In the genomic region with DNA sequence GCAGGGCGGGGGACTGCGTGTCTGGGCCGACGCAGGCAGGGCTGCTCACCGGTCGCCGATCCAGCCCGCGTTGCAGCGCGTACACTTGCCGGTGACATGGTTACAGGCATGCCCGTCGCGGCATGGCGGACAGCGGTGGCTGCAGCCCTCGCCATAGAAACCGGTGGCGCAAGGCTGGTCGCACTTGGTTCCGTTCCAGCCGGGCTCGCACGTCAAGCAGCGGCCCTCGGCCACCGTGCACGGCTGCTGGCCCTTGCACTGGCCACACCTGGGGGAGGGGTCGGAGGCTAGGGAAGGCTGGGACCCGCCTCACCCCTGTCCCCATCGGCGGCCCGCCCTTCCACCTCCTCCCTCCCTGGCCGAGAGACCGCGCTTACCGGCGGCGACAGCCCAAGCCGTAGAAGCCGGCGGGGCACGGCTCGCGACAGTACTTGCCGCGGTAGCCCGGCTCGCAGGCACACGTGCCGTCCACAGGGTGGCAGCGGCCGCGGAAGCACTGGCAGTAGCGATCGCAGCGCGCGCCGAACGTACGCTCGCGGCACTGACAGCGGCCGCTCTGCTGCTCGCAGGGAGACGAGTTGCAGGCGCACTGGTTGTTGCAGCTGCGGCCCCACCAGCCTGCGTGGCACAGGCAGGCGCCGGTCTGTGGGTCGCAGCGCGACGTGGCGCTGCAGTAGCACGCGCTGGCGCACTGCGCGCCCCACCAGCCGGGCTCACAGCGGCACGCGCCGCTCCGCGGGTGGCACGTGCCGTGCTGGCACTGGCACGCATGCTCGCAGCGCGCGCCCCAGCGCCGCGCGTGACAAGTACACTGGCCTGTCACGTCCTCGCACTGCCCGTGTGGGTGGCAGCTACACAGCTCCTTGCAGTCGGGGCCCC, we compare ENCODE assay signal across 8 cellular contexts. TPM values are rescaled to one million over a fixed set of nuclear protein-coding genes. Genes with fewer than 3 reads are reported as not detected.
DNase-seq lines count a peak whose midpoint lies in the region; ATAC-seq and TF ChIP-seq lines count a peak whose summit lies in the region.

No MANE protein-coding gene starts in this region.

- no peaks in the 10 kb centered on the region for H3K9me3 Mint-ChIP-seq in progenitor cell of endocrine pancreas (ENCODE audit: low read depth)

- peaks cover 48% of the 10 kb centered on the region for H3K27me3 Mint-ChIP-seq in progenitor cell of endocrine pancreas

- no peaks in the 10 kb centered on the region for H3K9me3 ChIP-seq in fibroblast of lung (ENCODE audit: control insufficient read depth, insufficient read depth, low read depth, low read length)
- H3K9me3 ChIP-seq in uterus = no peaks in the 10 kb centered on the region

- H3K27me3 ChIP-seq in fibroblast of lung (ENCODE audit: control insufficient read depth, insufficient read depth, low read length) (no peaks in the 10 kb centered on the region), uterus (no peaks in the 10 kb centered on the region)

- H3K79me2 ChIP-seq in fibroblast of lung (ENCODE audit: control insufficient read depth, insufficient read depth, low read length) = peaks cover 32% of the 10 kb centered on the region

- TF ChIP-seq POLR2A in uterus (IDR thresholded peaks at IDR 0.05) = no peak

- peak; percentile 70 for DNase-seq in CD1c-positive myeloid dendritic cell (ENCODE audit: extremely low spot score)
- DNase-seq in NCI-H1092 (lab: John Stamatoyannopoulos, UW) = peak; percentile 46
- DNase-seq in activated T-cell treated with anti-CD3 and anti-CD28 coated beads for 24 hours (ENCODE audit: low read depth) = peak; percentile 39
- DNase-seq in fibroblast of lung (ENCODE audit: low read depth in 2 of 2) = peak; percentile 45 to 56
- peak; percentile 58 for DNase-seq in progenitor cell of endocrine pancreas (ENCODE audit: low spot score, unreplicated experiment)
- no peak for DNase-seq in ureter (ENCODE audit: low spot score)
- DNase-seq in uterus = no peak

- H3K36me3 ChIP-seq in fibroblast of lung (ENCODE audit: control insufficient read depth, insufficient read depth, low read length) (peaks cover 18% of the 10 kb centered on the region), uterus (no peaks in the 10 kb centered on the region)

- peak overlapping the region; percentile 57 for H3K4me3 Mint-ChIP-seq in progenitor cell of endocrine pancreas (ENCODE audit: low read depth)

- H3K4me2 ChIP-seq in fibroblast of lung (ENCODE audit: extremely low read depth, insufficient read depth, low read length) = no peak overlapping the region

- no peak for ATAC-seq in HG03521 (IDR thresholded peaks at IDR 0.05; ENCODE audit: unreplicated experiment)

- no peaks in the 10 kb centered on the region for H4K20me1 ChIP-seq in fibroblast of lung (ENCODE audit: control insufficient read depth, extremely low read depth, insufficient read depth, low read length)

- no peak overlapping the region for H3K27ac Mint-ChIP-seq in progenitor cell of endocrine pancreas

- TF ChIP-seq CTCF in fibroblast of lung (conservative IDR thresholded peaks at IDR 0.05 in 1 of 2, IDR thresholded peaks at IDR 0.05 in 1 of 2; ENCODE audit: low read depth in 1 of 2, low read length in 2 of 2) = peak in 1 of 2 donors; percentile 12
- peak; percentile 64 for TF ChIP-seq CTCF in progenitor cell of endocrine pancreas (IDR thresholded peaks at IDR 0.05; ENCODE audit: unreplicated experiment)
- TF ChIP-seq CTCF in uterus (IDR thresholded peaks at IDR 0.05) = peak in 2 of 4 experiments; percentile 10 to 26

- H3K9ac ChIP-seq in fibroblast of lung (ENCODE audit: insufficient read depth, low read length) = no peak overlapping the region

- no peak overlapping the region for H3K4me3 ChIP-seq in fibroblast of lung (replicated peaks in 1 of 4; ENCODE audit: control extremely low read depth in 1 of 4, insufficient read depth in 1 of 4, low read depth in 3 of 4, low read length in 4 of 4)
- no peak overlapping the region for H3K4me3 ChIP-seq in uterus

- intact Hi-C loops in uterus (cut with DNase I; ENCODE audit: low total_unique reads) = loop anchor here (10.0 kb wide), 1 partner anchor 64 kb away; the partner anchor contains the start of gene KLHL22

- peaks cover 9% of the 10 kb centered on the region for H3K4me1 ChIP-seq in fibroblast of lung (ENCODE audit: control insufficient read depth, extremely low read depth, insufficient read depth, low read length)
- H3K4me1 ChIP-seq in uterus = peaks cover 0 to 13% of the 10 kb centered on the region in 2 donors

- H3K36me3 Mint-ChIP-seq in progenitor cell of endocrine pancreas (ENCODE audit: insufficient read depth) = peaks cover 16% of the 10 kb centered on the region

- no peak overlapping the region for H2AFZ ChIP-seq in fibroblast of lung (ENCODE audit: low read length)

- H3K4me1 Mint-ChIP-seq in progenitor cell of endocrine pancreas (ENCODE audit: low read depth) = no peaks in the 10 kb centered on the region

- no peak overlapping the region for H3K27ac ChIP-seq in fibroblast of lung (ENCODE audit: insufficient read depth, low read length)
- no peak overlapping the region for H3K27ac ChIP-seq in uterus

RNA-seq across cellular contexts. Expression of gene SCARF2, which starts 6.7 kb away (rescaled TPM):
- total RNA-seq in fibroblast of lung (12.8 and 14.5 TPM in 2 replicates), progenitor cell of endocrine pancreas (14.4 and 14.6 TPM in 2 replicates), ureter (11.0 TPM), uterus (10 to 100 TPM; 22.9 to 84.5 (median 30.1) TPM)
- polyA plus RNA-seq in fibroblast of lung = 8.1 and 10.6 TPM in 2 replicates
- 16.8 and 22.2 TPM in 2 replicates for polyA plus RNA-seq in fibroblast of lung (2012)
- polyA minus RNA-seq in fibroblast of lung (ENCODE audit: low replicate concordance) = 17.3 and 26.9 TPM in 2 replicates

RNA-seq across cellular contexts. Expression of gene ZNF74, which starts 36.9 kb away (rescaled TPM):
- total RNA-seq in fibroblast of lung (12.3 and 13.0 TPM in 2 replicates), progenitor cell of endocrine pancreas (48.8 and 52.1 TPM in 2 replicates), ureter (9.0 TPM), uterus (10 to 100 TPM in 3 of 4 donors, 1 to 10 TPM in 1; 8.2 to 32.0 (median 10.8) TPM)
- 2.5 and 4.2 TPM in 2 replicates for polyA plus RNA-seq in fibroblast of lung
- 3.3 and 5.3 TPM in 2 replicates for polyA plus RNA-seq in fibroblast of lung (2012)
- polyA minus RNA-seq in fibroblast of lung (ENCODE audit: low replicate concordance) = 3.8 and 7.7 TPM in 2 replicates

Comparison
In these comparisons a context has a peak if more than half of its experiments do, and no peak if none do; other contexts are left out.
1. DNase-seq: peak in CD1c-positive myeloid dendritic cell (single experiment), NCI-H1092 (single experiment), activated T-cell treated with anti-CD3 and anti-CD28 coated beads for 24 hours (single experiment), fibroblast of lung (2 of 2) and progenitor cell of endocrine pancreas (single experiment); none in ureter (single experiment) and uterus (0 of 2).